In genomic region chr15:84633311-84634227, GRCh38 we compare ENCODE assay signal across 7 cellular contexts. TPM values are rescaled to one million over a fixed set of nuclear protein-coding genes. Genes with fewer than 3 reads are reported as not detected.
DNase-seq lines count a peak whose midpoint lies in the region; ATAC-seq lines count a peak whose summit lies in the region.

No MANE protein-coding gene starts in this region.

- H3K27me3 ChIP-seq in mesendoderm (ENCODE audit: insufficient read depth, low read length, poor library complexity), result no peaks in the 10 kb centered on the region

- H3K9me3 Mint-ChIP-seq in effector memory CD8-positive, alpha-beta T cell, result no peaks in the 10 kb centered on the region

- H2AK5ac ChIP-seq in mesendoderm (ENCODE audit: low read length), result no peak overlapping the region

- H3K4me3 Mint-ChIP-seq in effector memory CD8-positive, alpha-beta T cell, result peak overlapping the region; percentile 88 to 91

- no peaks in the 10 kb centered on the region for H3K4me1 ChIP-seq in mesendoderm (ENCODE audit: control insufficient read depth, low read depth, low read length)

- H2BK15ac ChIP-seq in mesendoderm (replicated peaks; ENCODE audit: low read depth), result no peak overlapping the region

- no peak overlapping the region for H3K4ac ChIP-seq in mesendoderm (ENCODE audit: low read depth, low read length)

- no peaks in the 10 kb centered on the region for H3K79me2 ChIP-seq in mesendoderm (ENCODE audit: control insufficient read depth, insufficient read depth, low read length)

- WGBS in mesendoderm (ENCODE audit: extremely low coverage, insufficient coverage, low lambda C conversion rate), result no CpG with 5 or more reads among the region's 105 CpGs

- no peak overlapping the region for H4K8ac ChIP-seq in mesendoderm (ENCODE audit: low read depth, low read length)

- ATAC-seq in GM18520 (IDR thresholded peaks at IDR 0.05; ENCODE audit: unreplicated experiment) (peak; percentile 27), HG02943 (IDR thresholded peaks at IDR 0.05; ENCODE audit: low read depth, unreplicated experiment) (peak; percentile 43)
- peak; percentile 54 for ATAC-seq in effector memory CD8-positive, alpha-beta T cell (replicated peaks)

- H2BK120ac ChIP-seq in mesendoderm (ENCODE audit: low read depth, low read length), result no peak overlapping the region

- no peak overlapping the region for H2BK5ac ChIP-seq in mesendoderm (ENCODE audit: low read length)

- peaks cover 49% of the 10 kb centered on the region for H3K36me3 Mint-ChIP-seq in effector memory CD8-positive, alpha-beta T cell (ENCODE audit: insufficient read depth)

- DNase-seq in NCI-H526 (lab: John Stamatoyannopoulos, UW), result peak; percentile 22 to 91
- peak; percentile 38 to 50 for DNase-seq in activated CD8-positive, alpha-beta memory T cell treated with anti-CD3 and anti-CD28 coated beads for 4 hours (ENCODE audit: low read depth in 2 of 2)
- DNase-seq in effector memory CD8-positive, alpha-beta T cell, result peak; percentile 50 to 61 (median 56)
- peak; percentile 77 for DNase-seq in mesendoderm
- DNase-seq in stimulated activated CD8-positive, alpha-beta memory T cell treated with anti-CD3 and anti-CD28 coated beads, Interleukin-15, amount 100 ng/mL, for 1 hour (ENCODE audit: low read depth), result peak; percentile 25

- no peak overlapping the region for H3K27ac ChIP-seq in mesendoderm (ENCODE audit: low read depth, low read length)

- H4K5ac ChIP-seq in mesendoderm (ENCODE audit: low read length), result no peak overlapping the region

- peaks cover 25 to 42% of the 10 kb centered on the region in 2 donors for H3K4me1 Mint-ChIP-seq in effector memory CD8-positive, alpha-beta T cell (ENCODE audit: low read depth in 2 of 2)

- no peaks in the 10 kb centered on the region for H3K79me1 ChIP-seq in mesendoderm (ENCODE audit: low read length)

- H3K23ac ChIP-seq in mesendoderm (ENCODE audit: low read length), result peak overlapping the region; percentile 53

- H3K4me2 ChIP-seq in mesendoderm (ENCODE audit: low read length), result peak overlapping the region; percentile 82

- no peaks in the 10 kb centered on the region for H3K36me3 ChIP-seq in mesendoderm (ENCODE audit: control insufficient read depth, insufficient read depth, low read length)

- H3K9ac ChIP-seq in mesendoderm (ENCODE audit: low read length), result peak overlapping the region; percentile 77

- no peaks in the 10 kb centered on the region for H3K27me3 Mint-ChIP-seq in effector memory CD8-positive, alpha-beta T cell

- H3K56ac ChIP-seq in mesendoderm (ENCODE audit: low read length), result peak overlapping the region; percentile 86

- peak overlapping the region; percentile 19 for H3K18ac ChIP-seq in mesendoderm (ENCODE audit: low read length)

- H3K4me3 ChIP-seq in mesendoderm (ENCODE audit: low read length), result peak overlapping the region; percentile 49

- peak overlapping the region; percentile 91 to 92 for H3K27ac Mint-ChIP-seq in effector memory CD8-positive, alpha-beta T cell

RNA-seq across cellular contexts. Expression of gene WDR73, which starts 20.5 kb away (rescaled TPM):
- polyA plus RNA-seq in mesendoderm (2013, experiment 1 of 2), result 18.0 TPM
- polyA plus RNA-seq in mesendoderm (2013, experiment 2 of 2), result 17.9 TPM

RNA-seq across cellular contexts. Expression of gene NMB, which starts 24.4 kb away (rescaled TPM):
- 7.9 TPM for polyA plus RNA-seq in mesendoderm (2013, experiment 1 of 2)
- 8.2 TPM for polyA plus RNA-seq in mesendoderm (2013, experiment 2 of 2)

RNA-seq across cellular contexts. Expression of gene ZSCAN2, which starts 32.8 kb away (rescaled TPM):
- polyA plus RNA-seq in mesendoderm (2013, experiment 1 of 2), result 17.3 TPM
- 16.7 TPM for polyA plus RNA-seq in mesendoderm (2013, experiment 2 of 2)

Comparison
In these comparisons a context has a peak if more than half of its experiments do, and no peak if none do; other contexts are left out.
1. DNase-seq: peak in every context shown above with its lines; median percentile 77 in mesendoderm; 56 in NCI-H526; 56 in effector memory CD8-positive, alpha-beta T cell; 44 in activated CD8-positive, alpha-beta memory T cell treated with anti-CD3 and anti-CD28 coated beads for 4 hours; 25 in stimulated activated CD8-positive, alpha-beta memory T cell treated with anti-CD3 and anti-CD28 coated beads, Interleukin-15, amount 100 ng/mL, for 1 hour.